ENCODE assay signal across 22 cellular contexts in genomic region chr6:163543311-163543710, GRCh38.
A peak's percentile ranks its signal among the peaks of the same experiment; 100 is the strongest.
DNase-seq lines count a peak whose midpoint lies in the region; TF ChIP-seq lines count a peak whose summit lies in the region.
"Had no signal": no experiment of that assay in that cellular context is flagged by ENCODE, and none has a peak within 500 bp of the region (broad histone marks: within the 10 kb centered on the region; RNA-seq: fewer than 3 reads in every experiment).

No MANE protein-coding gene starts in this region.

- DNase-seq in NCI-H1417 (lab: John Stamatoyannopoulos, UW): peak in 2 of 3 experiments; percentile 34 to 83
- no peak for DNase-seq in NCI-H1417 treated with DMSO at 0.1 percent for 48 hours (lab: John Stamatoyannopoulos, UW)
- DNase-seq in NCI-H69 (lab: John Stamatoyannopoulos, UW): peak; percentile 96
- DNase-seq in glutamatergic neuron: no peak
- DNase-seq in putamen (ENCODE audit: low spot score): peak; percentile 43
- DNase-seq in stimulated activated CD4-positive, alpha-beta T cell treated with anti-CD3 and anti-CD28 coated beads, Interleukin-4, amount 100 ng/mL, for 24 hours: no peak
- no peak for DNase-seq in HK-2 (ENCODE audit: unreplicated experiment)
- no peak for DNase-seq in stimulated activated CD4-positive, alpha-beta T cell treated with anti-CD3 and anti-CD28 coated beads, Interleukin-2, amount 100 ng/mL, for 48 hours
- DNase-seq: activated CD4-positive, alpha-beta T cell treated with anti-CD3 and anti-CD28 coated beads, Interleukin-2, amount 10 ng/mL, durations not matched to agents 24 days and 14 days; activated CD8-positive, alpha-beta memory T cell treated with anti-CD3 and anti-CD28 coated beads, Interleukin-2, amount 50 U/mL, for 4 hours; activated naive CD8-positive, alpha-beta T cell treated with anti-CD3 and anti-CD28 coated beads, Interleukin-2, amount 10 ng/mL, durations not matched to agents 7 days and 5 days; Calu3; cortex of kidney; HFFc6; KBM-7; kidney; naive B cell; NCI-H2171; NCI-H524 treated with DMSO at 0.1 percent for 48 hours; sigmoid colon; T-cell had no signal

- H3K27ac Mint-ChIP-seq in glutamatergic neuron (ENCODE audit: unreplicated experiment): peak overlapping the region; percentile 29
- H3K27ac Mint-ChIP-seq: activated CD4-positive, alpha-beta T cell treated with anti-CD3 and anti-CD28 coated beads, Interleukin-2, amount 10 ng/mL, durations not matched to agents 24 days and 14 days; activated naive CD8-positive, alpha-beta T cell treated with anti-CD3 and anti-CD28 coated beads, Interleukin-2, amount 10 ng/mL, durations not matched to agents 7 days and 5 days; activated T-helper 2 cell treated with anti-CD3 and anti-CD28 coated beads, Interferon-gamma antibody, Interleukin-2, Interleukin-4, amounts not matched to agents 10 μg/mL and 5 μg/mL and 100 μg/mL, durations not matched to agents 14 hours and 24 hours and 36 hours; HFFc6; naive B cell; T-cell had no signal

- no peaks in the 10 kb centered on the region for H3K36me3 Mint-ChIP-seq in glutamatergic neuron (ENCODE audit: unreplicated experiment)

- TF ChIP-seq CTCF in glutamatergic neuron (IDR thresholded peaks at IDR 0.05; ENCODE audit: partially characterized antibody, unreplicated experiment): no peak

- H3K27me3 Mint-ChIP-seq in glutamatergic neuron (ENCODE audit: unreplicated experiment): no peaks in the 10 kb centered on the region
- H3K27me3 Mint-ChIP-seq: activated CD4-positive, alpha-beta T cell treated with anti-CD3 and anti-CD28 coated beads, Interleukin-2, amount 10 ng/mL, durations not matched to agents 24 days and 14 days; activated naive CD8-positive, alpha-beta T cell treated with anti-CD3 and anti-CD28 coated beads, Interleukin-2, amount 10 ng/mL, durations not matched to agents 7 days and 5 days; naive B cell; T-cell had no signal

- peak overlapping the region; percentile 41 for H3K4me3 Mint-ChIP-seq in glutamatergic neuron (ENCODE audit: unreplicated experiment)
- H3K4me3 Mint-ChIP-seq: activated CD4-positive, alpha-beta T cell treated with anti-CD3 and anti-CD28 coated beads, Interleukin-2, amount 10 ng/mL, durations not matched to agents 24 days and 14 days; activated naive CD8-positive, alpha-beta T cell treated with anti-CD3 and anti-CD28 coated beads, Interleukin-2, amount 10 ng/mL, durations not matched to agents 7 days and 5 days; HFFc6; naive B cell; T-cell had no signal

- peaks cover 50% of the 10 kb centered on the region for H3K4me1 Mint-ChIP-seq in glutamatergic neuron (ENCODE audit: low read depth, unreplicated experiment)
- H3K4me1 Mint-ChIP-seq: activated naive CD8-positive, alpha-beta T cell treated with anti-CD3 and anti-CD28 coated beads, Interleukin-2, amount 10 ng/mL, durations not matched to agents 7 days and 5 days had no signal

- peaks cover 2% of the 10 kb centered on the region for H3K9me3 Mint-ChIP-seq in glutamatergic neuron (ENCODE audit: unreplicated experiment)
- H3K9me3 Mint-ChIP-seq: activated CD4-positive, alpha-beta T cell treated with anti-CD3 and anti-CD28 coated beads, Interleukin-2, amount 10 ng/mL, durations not matched to agents 24 days and 14 days; activated naive CD8-positive, alpha-beta T cell treated with anti-CD3 and anti-CD28 coated beads, Interleukin-2, amount 10 ng/mL, durations not matched to agents 7 days and 5 days; activated T-helper 2 cell treated with anti-CD3 and anti-CD28 coated beads, Interferon-gamma antibody, Interleukin-2, Interleukin-4, amounts not matched to agents 10 μg/mL and 5 μg/mL and 100 μg/mL, durations not matched to agents 14 hours and 24 hours and 36 hours; HFFc6; naive B cell; T-cell had no signal

Comparison
In these comparisons a context has a peak if more than half of its experiments do, and no peak if none do; other contexts are left out.
1. DNase-seq: peak in NCI-H1417 (2 of 3), NCI-H69 (single experiment) and putamen (single experiment); none in NCI-H1417 treated with DMSO at 0.1 percent for 48 hours (single experiment), glutamatergic neuron (single experiment), stimulated activated CD4-positive, alpha-beta T cell treated with anti-CD3 and anti-CD28 coated beads, Interleukin-4, amount 100 ng/mL, for 24 hours (single experiment), HK-2 (single experiment) and stimulated activated CD4-positive, alpha-beta T cell treated with anti-CD3 and anti-CD28 coated beads, Interleukin-2, amount 100 ng/mL, for 48 hours (0 of 2).